In the genomic region with DNA sequence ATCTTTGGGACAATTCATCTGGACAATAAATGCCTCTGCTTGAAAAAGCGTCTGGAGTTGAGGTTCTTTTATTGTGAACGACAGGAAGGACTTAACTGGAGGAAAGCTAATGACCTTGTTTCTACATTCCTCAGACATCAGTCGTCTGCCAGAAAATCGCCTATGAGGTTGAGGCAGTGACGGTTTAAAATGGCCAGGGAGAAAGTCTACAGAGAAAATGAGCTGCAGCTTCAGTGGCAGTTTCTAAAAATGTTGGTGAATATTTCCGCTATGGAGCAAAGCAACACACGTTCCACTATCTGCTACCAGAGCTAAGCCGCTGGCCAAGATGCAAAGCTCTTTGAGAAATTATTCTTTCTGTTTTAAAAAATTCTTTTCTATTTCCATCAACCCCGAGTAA, we compare ENCODE assay signal across 18 cellular contexts.
DNase-seq lines count a peak whose midpoint lies in the region; ATAC-seq and TF ChIP-seq lines count a peak whose summit lies in the region.
"Had no signal": no experiment of that assay in that cellular context is flagged by ENCODE, and none has a peak within 500 bp of the region (broad histone marks: within the 10 kb centered on the region; RNA-seq: fewer than 3 reads in every experiment).

No MANE protein-coding gene starts in this region.

- no peak for DNase-seq in HFFc6
- peak; percentile 54 for DNase-seq in astrocyte of the hippocampus (ENCODE audit: low read depth, low spot score)
- DNase-seq in iris pigment epithelial cell (ENCODE audit: low read depth), result peak; percentile 34
- DNase-seq in thyroid gland, result no peak
- no peak for DNase-seq in activated T-cell treated with anti-CD3 and anti-CD28 coated beads, Interleukin-2, amount 50 U/mL, for 4 hours
- DNase-seq: activated CD4-positive, alpha-beta T cell treated with anti-CD3 and anti-CD28 coated beads, Interleukin-2, amount 10 ng/mL, durations not matched to agents 7 days and 5 days; activated T-cell treated with anti-CD3 and anti-CD28 coated beads, Interleukin-2, amount 50 U/mL, for 48 hours; colonic mucosa; esophagus squamous epithelium; H7; NCI-H2029; NCI-H69; occipital lobe; Peyer's patch had no signal

- H3K9ac ChIP-seq in skeletal muscle satellite cell (ENCODE audit: low read depth, low read length), result peak overlapping the region; percentile 45

- H3K27me3 ChIP-seq in skeletal muscle satellite cell (ENCODE audit: control insufficient read depth, insufficient read depth, low read length), result no peaks in the 10 kb centered on the region
- H3K27me3 ChIP-seq in thyroid gland, result no peaks in the 10 kb centered on the region
- H3K27me3 ChIP-seq: adrenal gland, colonic mucosa, esophagus squamous epithelium, Peyer's patch had no signal

- intact Hi-C loops in thyroid gland (cut with DNase I), result no loop called here

- H3K4me1 Mint-ChIP-seq in HFFc6 (ENCODE audit: low read depth), result no peaks in the 10 kb centered on the region
- H3K4me1 Mint-ChIP-seq in activated T-cell treated with anti-CD3 and anti-CD28 coated beads, Interleukin-2, amount 50 U/mL, for 4 hours (ENCODE audit: low read depth), result no peaks in the 10 kb centered on the region
- H3K4me1 Mint-ChIP-seq: activated CD4-positive, alpha-beta T cell treated with anti-CD3 and anti-CD28 coated beads, Interleukin-2, amount 10 ng/mL, durations not matched to agents 7 days and 5 days had no signal

- H3K4me2 ChIP-seq in skeletal muscle satellite cell (ENCODE audit: low read length), result peak overlapping the region; percentile 80

- H3K27ac Mint-ChIP-seq in HFFc6, result no peak overlapping the region
- H3K27ac Mint-ChIP-seq: activated CD4-positive, alpha-beta T cell treated with anti-CD3 and anti-CD28 coated beads, Interleukin-2, amount 10 ng/mL, durations not matched to agents 7 days and 5 days had no signal

- no peak for TF ChIP-seq POLR2A in thyroid gland (IDR thresholded peaks at IDR 0.05)

- WGBS in thyroid gland, 2 donors, result 55 to 61% methylated on average over 9 of the region's 9 CpGs

- H3K4me3 ChIP-seq in skeletal muscle satellite cell (ENCODE audit: low read length) (peak overlapping the region; percentile 56), thyroid gland (replicated peaks in 1 of 3) (no peak overlapping the region)
- H3K4me3 ChIP-seq: adrenal gland, colonic mucosa, esophagus squamous epithelium, Peyer's patch had no signal

- H3K36me3 ChIP-seq in skeletal muscle satellite cell (ENCODE audit: insufficient read depth, low read length), result no peaks in the 10 kb centered on the region
- no peaks in the 10 kb centered on the region for H3K36me3 ChIP-seq in thyroid gland
- H3K36me3 ChIP-seq: adrenal gland, colonic mucosa, esophagus squamous epithelium, Peyer's patch had no signal

- H3K9me3 ChIP-seq in skeletal muscle satellite cell (replicated peaks; ENCODE audit: low read length) (no peaks in the 10 kb centered on the region), thyroid gland (no peaks in the 10 kb centered on the region)
- H3K9me3 ChIP-seq: adrenal gland, colonic mucosa, esophagus squamous epithelium, Peyer's patch had no signal

- H3K9me3 Mint-ChIP-seq in HFFc6, result no peaks in the 10 kb centered on the region
- no peaks in the 10 kb centered on the region for H3K9me3 Mint-ChIP-seq in activated T-cell treated with anti-CD3 and anti-CD28 coated beads, Interleukin-2, amount 50 U/mL, for 4 hours
- H3K9me3 Mint-ChIP-seq: activated CD4-positive, alpha-beta T cell treated with anti-CD3 and anti-CD28 coated beads, Interleukin-2, amount 10 ng/mL, durations not matched to agents 7 days and 5 days had no signal

- TF ChIP-seq CTCF in HFFc6 (IDR thresholded peaks at IDR 0.05) (no peak), thyroid gland (IDR thresholded peaks at IDR 0.05) (no peak)

- no peak for ATAC-seq in activated T-cell treated with anti-CD3 and anti-CD28 coated beads, Interleukin-2, amount 50 U/mL, for 4 hours
- ATAC-seq in HG03097 (IDR thresholded peaks at IDR 0.05; ENCODE audit: low FRiP score, unreplicated experiment), result no peak

- H3K36me3 Mint-ChIP-seq in HFFc6 (ENCODE audit: low read depth), result no peaks in the 10 kb centered on the region
- H3K36me3 Mint-ChIP-seq in activated T-cell treated with anti-CD3 and anti-CD28 coated beads, Interleukin-2, amount 50 U/mL, for 4 hours (ENCODE audit: insufficient read depth), result no peaks in the 10 kb centered on the region

- peak overlapping the region; percentile 8; the same call in 1 of the 2 replicates for H3K4me3 Mint-ChIP-seq in HFFc6
- H3K4me3 Mint-ChIP-seq in activated T-cell treated with anti-CD3 and anti-CD28 coated beads, Interleukin-2, amount 50 U/mL, for 4 hours, result no peak overlapping the region
- H3K4me3 Mint-ChIP-seq: activated CD4-positive, alpha-beta T cell treated with anti-CD3 and anti-CD28 coated beads, Interleukin-2, amount 10 ng/mL, durations not matched to agents 7 days and 5 days had no signal

- H3K4me1 ChIP-seq in skeletal muscle satellite cell (ENCODE audit: control insufficient read depth, insufficient read depth, low read length) (peaks cover 5% of the 10 kb centered on the region), thyroid gland (no peaks in the 10 kb centered on the region)
- H3K4me1 ChIP-seq: adrenal gland, colonic mucosa, Peyer's patch had no signal

- H3K27me3 Mint-ChIP-seq in HFFc6 (ENCODE audit: insufficient read depth), result no peaks in the 10 kb centered on the region; the same call in 1 of the 2 replicates
- no peaks in the 10 kb centered on the region for H3K27me3 Mint-ChIP-seq in activated T-cell treated with anti-CD3 and anti-CD28 coated beads, Interleukin-2, amount 50 U/mL, for 4 hours (ENCODE audit: low read depth)

- no peak overlapping the region for H3K27ac ChIP-seq in thyroid gland
- H3K27ac ChIP-seq: adrenal gland, C4-2B, colonic mucosa, esophagus squamous epithelium, Peyer's patch had no signal

Comparison
In these comparisons a context has a peak if more than half of its experiments do, and no peak if none do; other contexts are left out.
1. DNase-seq: peak in astrocyte of the hippocampus (single experiment) and iris pigment epithelial cell (single experiment); none in HFFc6 (single experiment), thyroid gland (0 of 2) and activated T-cell treated with anti-CD3 and anti-CD28 coated beads, Interleukin-2, amount 50 U/mL, for 4 hours (single experiment).